In genomic region chr1:108316545-108316944, GRCh38 we compare ENCODE assay signal across 10 cellular contexts.
DNase-seq lines count a peak whose midpoint lies in the region; ATAC-seq, FAIRE-seq and TF ChIP-seq lines count a peak whose summit lies in the region.
"Had no signal": no experiment of that assay in that cellular context is flagged by ENCODE, and none has a peak within 500 bp of the region (broad histone marks: within the 10 kb centered on the region; RNA-seq: fewer than 3 reads in every experiment).

No MANE protein-coding gene starts in this region.

- ATAC-seq in left colon, result peak; percentile 53

- no peak overlapping the region for H3K27ac ChIP-seq in dorsolateral prefrontal cortex

- in situ Hi-C loops in astrocyte of the spinal cord (cut with HindIII; ENCODE audit: low sequenced_read_pairs), result no loop called here

- intact Hi-C loops in left colon (cut with DNase I, micrococcal nuclease), result no loop called here
- intact Hi-C loops in dorsolateral prefrontal cortex (cut with DNase I), result no loop called here

- TF ChIP-seq CTCF in AG10803 (conservative IDR thresholded peaks at IDR 0.05; ENCODE audit: low read length) (peak; percentile 42), HFF-Myc (IDR thresholded peaks at IDR 0.05; ENCODE audit: low read depth, low read length, missing control alignments) (peak; percentile 33), astrocyte of the spinal cord (IDR thresholded peaks at IDR 0.05; ENCODE audit: low read depth, low read length) (peak; percentile 19), dorsolateral prefrontal cortex (IDR thresholded peaks at IDR 0.05 in 54 of 56, conservative IDR thresholded peaks at IDR 0.05 in 2 of 56; ENCODE audit: low read depth in 1 of 56, partially characterized antibody in 56 of 56) (no peak)

- peaks cover 0 to 8% (median 0%) of the 10 kb centered on the region in 45 donors for H3K27me3 ChIP-seq in dorsolateral prefrontal cortex

- no peak overlapping the region for H3K4me3 ChIP-seq in AG10803 (ENCODE audit: low read length)
- H3K4me3 ChIP-seq in HFF-Myc (replicated peaks; ENCODE audit: low read depth, low read length), result no peak overlapping the region
- no peak overlapping the region for H3K4me3 ChIP-seq in astrocyte of the spinal cord (ENCODE audit: low read depth, low read length)
- H3K4me3 ChIP-seq in dorsolateral prefrontal cortex, result no peak overlapping the region

- FAIRE-seq in urothelium cell line (lab: Jason Lieb, UNC), result no peak

- peak; percentile 14 for DNase-seq in AG10803 (ENCODE audit: low read depth)
- no peak for DNase-seq in HFF-Myc (ENCODE audit: extremely low read depth, low read depth)
- DNase-seq in astrocyte of the spinal cord (ENCODE audit: low read depth, low spot score), result no peak
- DNase-seq in left colon, result no peak
- DNase-seq in central memory CD4-positive, alpha-beta T cell, result no peak
- no peak for DNase-seq in T1000 (lab: John Stamatoyannopoulos, UW)
- DNase-seq in dorsolateral prefrontal cortex, result no peak
- no peak for DNase-seq in urothelium cell line (ENCODE audit: low spot score)
- DNase-seq: activated CD4-positive, alpha-beta T cell treated with anti-CD3 and anti-CD28 coated beads, Interleukin-2, amount 50 U/mL, for 48 hours; NCI-H2029 treated with DMSO at 0.1 percent for 48 hours had no signal

Comparison
In these comparisons a context has a peak if more than half of its experiments do, and no peak if none do; other contexts are left out.
1. CTCF ChIP-seq: peak in AG10803 (single experiment), HFF-Myc (single experiment) and astrocyte of the spinal cord (single experiment); none in dorsolateral prefrontal cortex (0 of 56).